8 cellular contexts compared by ENCODE assay signal in genomic region chr1:154218545-154218944, GRCh38. TPM values are rescaled to one million over a fixed set of nuclear protein-coding genes. Genes with fewer than 3 reads are reported as not detected.
DNase-seq lines count a peak whose midpoint lies in the region; ATAC-seq and TF ChIP-seq lines count a peak whose summit lies in the region.

No MANE protein-coding gene starts in this region.

- H3K27me3 ChIP-seq in left ventricle myocardium inferior (ENCODE audit: low read depth), result no peaks in the 10 kb centered on the region
- H3K27me3 ChIP-seq in left lung, result no peaks in the 10 kb centered on the region
- no peaks in the 10 kb centered on the region for H3K27me3 ChIP-seq in thoracic aorta (replicated peaks; ENCODE audit: insufficient read depth)

- H3K36me3 ChIP-seq in left ventricle myocardium inferior (peaks cover 39% of the 10 kb centered on the region), left lung (peaks cover 0 to 48% of the 10 kb centered on the region in 2 donors), thoracic aorta (peaks cover 20% of the 10 kb centered on the region)

- H3K9me3 ChIP-seq in left ventricle myocardium inferior (replicated peaks) (no peaks in the 10 kb centered on the region), left lung (no peaks in the 10 kb centered on the region), thoracic aorta (no peaks in the 10 kb centered on the region)

- no peak overlapping the region for H3K27ac ChIP-seq in left ventricle myocardium inferior (replicated peaks)
- H3K27ac ChIP-seq in left lung, result no peak overlapping the region
- H3K27ac ChIP-seq in thoracic aorta, result no peak overlapping the region

- ATAC-seq in left ventricle myocardium superior (no peak), left lung (no peak), thoracic aorta (ENCODE audit: insufficient number of reproducible peaks, low FRiP score, low read depth) (no peak), HG03139 (IDR thresholded peaks at IDR 0.05; ENCODE audit: unreplicated experiment) (no peak), GM19324 (IDR thresholded peaks at IDR 0.05; ENCODE audit: low FRiP score, unreplicated experiment) (no peak)

- H3K36me3 Mint-ChIP-seq in activated naive CD8-positive, alpha-beta T cell treated with anti-CD3 and anti-CD28 coated beads for 36 hours, result peaks cover 72% of the 10 kb centered on the region

- H3K4me3 ChIP-seq in left ventricle myocardium inferior (peak overlapping the region; percentile 87), left lung (peak overlapping the region; percentile 53 to 85), thoracic aorta (peak overlapping the region; percentile 97)

- H3K27me3 Mint-ChIP-seq in activated naive CD8-positive, alpha-beta T cell treated with anti-CD3 and anti-CD28 coated beads for 36 hours, result no peaks in the 10 kb centered on the region

- H3K9me3 Mint-ChIP-seq in activated naive CD8-positive, alpha-beta T cell treated with anti-CD3 and anti-CD28 coated beads for 36 hours, result peaks cover 8% of the 10 kb centered on the region

- peak overlapping the region; percentile 94 for H3K4me3 Mint-ChIP-seq in activated naive CD8-positive, alpha-beta T cell treated with anti-CD3 and anti-CD28 coated beads for 36 hours

- DNase-seq in left ventricle myocardium inferior, result no peak
- no peak for DNase-seq in left ventricle myocardium superior
- DNase-seq in activated naive CD8-positive, alpha-beta T cell treated with anti-CD3 and anti-CD28 coated beads for 36 hours, result no peak
- no peak for DNase-seq in left lung
- DNase-seq in thoracic aorta (ENCODE audit: low spot score), result no peak
- no peak for DNase-seq in posterior cingulate gyrus

- H3K4me1 ChIP-seq in left ventricle myocardium inferior (peaks cover 62% of the 10 kb centered on the region), left lung (peaks cover 26 to 48% of the 10 kb centered on the region in 2 donors), thoracic aorta (ENCODE audit: control insufficient read depth in 1 of 2, low read depth in 2 of 2) (peaks cover 24 to 47% of the 10 kb centered on the region in 2 donors)

- TF ChIP-seq CTCF in left ventricle myocardium inferior (IDR thresholded peaks at IDR 0.05; ENCODE audit: borderline replicate concordance) (no peak), left lung (IDR thresholded peaks at IDR 0.05) (no peak), thoracic aorta (IDR thresholded peaks at IDR 0.05) (no peak)

- H3K27ac Mint-ChIP-seq in activated naive CD8-positive, alpha-beta T cell treated with anti-CD3 and anti-CD28 coated beads for 36 hours, result peak overlapping the region; percentile 98

- intact Hi-C loops in left ventricle myocardium inferior (cut with micrococcal nuclease) (no loop called here), left ventricle myocardium superior (cut with micrococcal nuclease) (no loop called here), left lung (cut with DNase I) (no loop called here), posterior cingulate gyrus (cut with DNase I) (no loop called here)

- H3K4me1 Mint-ChIP-seq in activated naive CD8-positive, alpha-beta T cell treated with anti-CD3 and anti-CD28 coated beads for 36 hours, result peaks cover 52% of the 10 kb centered on the region

RNA-seq across cellular contexts. Expression of gene UBAP2L, which starts 2.2 kb away (rescaled TPM):
- total RNA-seq in left ventricle myocardium inferior, result 101 TPM
- 95.6 TPM for total RNA-seq in left ventricle myocardium superior
- total RNA-seq in activated naive CD8-positive, alpha-beta T cell treated with anti-CD3 and anti-CD28 coated beads for 36 hours, result 100 to 1,000 TPM; 247 to 266 TPM
- 100 to 1,000 TPM; 131 to 144 TPM for total RNA-seq in left lung
- total RNA-seq in thoracic aorta, result 100 to 1,000 TPM in 1 of 2 donors, 10 to 100 TPM in 1; 92.1 to 119 TPM

RNA-seq across cellular contexts. Expression of gene CFAP141, which starts 12.4 kb away (rescaled TPM):
- total RNA-seq in left ventricle myocardium inferior, result not detected
- total RNA-seq in left ventricle myocardium superior, result not detected
- not detected for total RNA-seq in activated naive CD8-positive, alpha-beta T cell treated with anti-CD3 and anti-CD28 coated beads for 36 hours
- not detected for total RNA-seq in left lung
- not detected for total RNA-seq in thoracic aorta

RNA-seq across cellular contexts. Expression of gene TPM3, which starts 26.6 kb away (rescaled TPM):
- total RNA-seq in left ventricle myocardium inferior (161 TPM), left ventricle myocardium superior (77.1 TPM), left lung (100 to 1,000 TPM; 318 to 406 TPM), thoracic aorta (100 to 1,000 TPM; 146 to 331 TPM)
- total RNA-seq in activated naive CD8-positive, alpha-beta T cell treated with anti-CD3 and anti-CD28 coated beads for 36 hours, result 100 to 1,000 TPM; 725 to 753 TPM

RNA-seq across cellular contexts. Expression of gene HAX1, which starts 53.9 kb away (rescaled TPM):
- total RNA-seq in left ventricle myocardium inferior (178 TPM), left ventricle myocardium superior (181 TPM), left lung (10 to 100 TPM; 71.6 to 82.6 TPM), thoracic aorta (10 to 100 TPM; 82.4 to 91.4 TPM)
- total RNA-seq in activated naive CD8-positive, alpha-beta T cell treated with anti-CD3 and anti-CD28 coated beads for 36 hours, result 100 to 1,000 TPM; 167 to 181 TPM
